In genomic region chr4:7040760-7041159, GRCh38 we compare ENCODE assay signal across 27 cellular contexts. TPM values are rescaled to one million over a fixed set of nuclear protein-coding genes. Genes with fewer than 3 reads are reported as not detected.
DNase-seq lines count a peak whose midpoint lies in the region; ATAC-seq and TF ChIP-seq lines count a peak whose summit lies in the region.
"Had no signal": no experiment of that assay in that cellular context is flagged by ENCODE, and none has a peak within 500 bp of the region (broad histone marks: within the 10 kb centered on the region; RNA-seq: fewer than 3 reads in every experiment).

No MANE protein-coding gene starts in this region.

- intact Hi-C loops in dendritic cell treated with granulocyte-macrophage colony-stimulating factor and Interleukin-4, amounts not matched to agents 40 ng/mL and 50 ng/mL, for 4 days (cut with micrococcal nuclease) = no loop called here

- H3K4me3 Mint-ChIP-seq in activated naive CD8-positive, alpha-beta T cell = peak overlapping the region; percentile 44
- no peak overlapping the region for H3K4me3 Mint-ChIP-seq in activated naive CD8-positive, alpha-beta T cell treated with anti-CD3 and anti-CD28 coated beads, Interleukin-2, amount 50 U/mL, for 24 hours
- H3K4me3 Mint-ChIP-seq in dendritic cell treated with granulocyte-macrophage colony-stimulating factor and Interleukin-4, amounts not matched to agents 40 ng/mL and 50 ng/mL, for 4 days = peak overlapping the region; percentile 9
- peak overlapping the region; percentile 91 for H3K4me3 Mint-ChIP-seq in neural crest cell

- no peak for TF ChIP-seq CTCF in neural crest cell (conservative IDR thresholded peaks at IDR 0.05)

- H3K9me3 Mint-ChIP-seq in activated naive CD8-positive, alpha-beta T cell (ENCODE audit: low read depth) = no peaks in the 10 kb centered on the region
- H3K9me3 Mint-ChIP-seq in activated naive CD8-positive, alpha-beta T cell treated with anti-CD3 and anti-CD28 coated beads, Interleukin-2, amount 50 U/mL, for 24 hours = no peaks in the 10 kb centered on the region
- H3K9me3 Mint-ChIP-seq in dendritic cell treated with granulocyte-macrophage colony-stimulating factor and Interleukin-4, amounts not matched to agents 40 ng/mL and 50 ng/mL, for 4 days = no peaks in the 10 kb centered on the region
- H3K9me3 Mint-ChIP-seq in neural crest cell = no peaks in the 10 kb centered on the region
- H3K9me3 Mint-ChIP-seq: effector memory CD8-positive, alpha-beta T cell; stimulated activated effector memory CD8-positive, alpha-beta T cell treated with anti-CD3 and anti-CD28 coated beads, Interleukin-12 subunit alpha, Interleukin-12 subunit beta, amount 100 ng/mL, for 72 hours had no signal

- no peaks in the 10 kb centered on the region for H3K27me3 Mint-ChIP-seq in activated naive CD8-positive, alpha-beta T cell
- H3K27me3 Mint-ChIP-seq in activated naive CD8-positive, alpha-beta T cell treated with anti-CD3 and anti-CD28 coated beads, Interleukin-2, amount 50 U/mL, for 24 hours = peaks cover 4% of the 10 kb centered on the region
- H3K27me3 Mint-ChIP-seq in dendritic cell treated with granulocyte-macrophage colony-stimulating factor and Interleukin-4, amounts not matched to agents 40 ng/mL and 50 ng/mL, for 4 days = no peaks in the 10 kb centered on the region
- H3K27me3 Mint-ChIP-seq in neural crest cell (ENCODE audit: low read depth) = no peaks in the 10 kb centered on the region
- H3K27me3 Mint-ChIP-seq: effector memory CD8-positive, alpha-beta T cell; T-helper 17 cell had no signal

- DNase-seq in activated naive CD8-positive, alpha-beta T cell treated with anti-CD3 and anti-CD28 coated beads, Interleukin-2, amount 50 U/mL, for 24 hours = no peak
- DNase-seq in NOMO-1 treated with dmso at 0.1 percent for 144 hours (lab: John Stamatoyannopoulos, UW; ENCODE audit: unreplicated experiment) (peak; percentile 55), neural crest cell (ENCODE audit: low read depth, low spot score) (no peak), NCI-H345 (lab: John Stamatoyannopoulos, UW) (no peak), NCI-H2227 treated with DMSO at 0.1 percent for 48 hours (lab: John Stamatoyannopoulos, UW) (no peak)
- DNase-seq: activated CD4-positive, CD25-positive, alpha-beta regulatory T cell treated with anti-CD3 and anti-CD28 coated beads, Interleukin-2, amount 50 U/mL, for 72 hours; activated effector memory CD4-positive, alpha-beta T cell treated with anti-CD3 and anti-CD28 coated beads, Interleukin-2, amount 50 U/mL, for 16 hours; activated T-cell treated with anti-CD3 and anti-CD28 coated beads for 4 hours; central memory CD4-positive, alpha-beta T cell; COR-L47; cortex of kidney; DMS53; effector memory CD8-positive, alpha-beta T cell; erythroblast; GM23248; Kasumi-1; left ventricle myocardium inferior; mesendoderm; NCI-H146; NCI-H82; OCI-M1; T-helper 17 cell had no signal

- peaks cover 2% of the 10 kb centered on the region for H3K36me3 Mint-ChIP-seq in activated naive CD8-positive, alpha-beta T cell
- H3K36me3 Mint-ChIP-seq in activated naive CD8-positive, alpha-beta T cell treated with anti-CD3 and anti-CD28 coated beads, Interleukin-2, amount 50 U/mL, for 24 hours (ENCODE audit: low read depth) = no peaks in the 10 kb centered on the region
- H3K36me3 Mint-ChIP-seq in dendritic cell treated with granulocyte-macrophage colony-stimulating factor and Interleukin-4, amounts not matched to agents 40 ng/mL and 50 ng/mL, for 4 days (ENCODE audit: low read depth) = peaks cover 17% of the 10 kb centered on the region
- H3K36me3 Mint-ChIP-seq in neural crest cell (ENCODE audit: low read depth) = no peaks in the 10 kb centered on the region

- H3K27ac Mint-ChIP-seq in activated naive CD8-positive, alpha-beta T cell = no peak overlapping the region
- no peak overlapping the region for H3K27ac Mint-ChIP-seq in activated naive CD8-positive, alpha-beta T cell treated with anti-CD3 and anti-CD28 coated beads, Interleukin-2, amount 50 U/mL, for 24 hours
- peak overlapping the region; percentile 80 for H3K27ac Mint-ChIP-seq in dendritic cell treated with granulocyte-macrophage colony-stimulating factor and Interleukin-4, amounts not matched to agents 40 ng/mL and 50 ng/mL, for 4 days
- H3K27ac Mint-ChIP-seq in neural crest cell (ENCODE audit: unreplicated experiment) = no peak overlapping the region
- H3K27ac Mint-ChIP-seq: effector memory CD8-positive, alpha-beta T cell; stimulated activated effector memory CD8-positive, alpha-beta T cell treated with anti-CD3 and anti-CD28 coated beads, Interleukin-12 subunit alpha, Interleukin-12 subunit beta, amount 100 ng/mL, for 72 hours had no signal

- H3K4me1 Mint-ChIP-seq in activated naive CD8-positive, alpha-beta T cell (ENCODE audit: low read depth) = peaks cover 18% of the 10 kb centered on the region
- H3K4me1 Mint-ChIP-seq in activated naive CD8-positive, alpha-beta T cell treated with anti-CD3 and anti-CD28 coated beads, Interleukin-2, amount 50 U/mL, for 24 hours = peaks cover 24% of the 10 kb centered on the region
- H3K4me1 Mint-ChIP-seq in dendritic cell treated with granulocyte-macrophage colony-stimulating factor and Interleukin-4, amounts not matched to agents 40 ng/mL and 50 ng/mL, for 4 days (ENCODE audit: low read depth) = peaks cover 36% of the 10 kb centered on the region
- H3K4me1 Mint-ChIP-seq in neural crest cell = peaks cover 32% of the 10 kb centered on the region

- no peak for ATAC-seq in activated naive CD8-positive, alpha-beta T cell treated with anti-CD3 and anti-CD28 coated beads, Interleukin-2, amount 50 U/mL, for 24 hours
- no peak for ATAC-seq in GM19351 (IDR thresholded peaks at IDR 0.05; ENCODE audit: unreplicated experiment)
- ATAC-seq: A549; effector memory CD8-positive, alpha-beta T cell; stimulated activated effector memory CD8-positive, alpha-beta T cell treated with anti-CD3 and anti-CD28 coated beads, Interleukin-12 subunit alpha, Interleukin-12 subunit beta, amount 100 ng/mL, for 72 hours; T-helper 17 cell had no signal

RNA-seq across cellular contexts. Expression of gene TADA2B, which starts 2.4 kb away (rescaled TPM):
- 18.6 and 19.2 TPM in 2 replicates for total RNA-seq in neural crest cell

RNA-seq across cellular contexts. Expression of gene GRPEL1, which starts 27.1 kb away (rescaled TPM):
- 26.6 and 28.2 TPM in 2 replicates for total RNA-seq in neural crest cell
